In the genomic region with DNA sequence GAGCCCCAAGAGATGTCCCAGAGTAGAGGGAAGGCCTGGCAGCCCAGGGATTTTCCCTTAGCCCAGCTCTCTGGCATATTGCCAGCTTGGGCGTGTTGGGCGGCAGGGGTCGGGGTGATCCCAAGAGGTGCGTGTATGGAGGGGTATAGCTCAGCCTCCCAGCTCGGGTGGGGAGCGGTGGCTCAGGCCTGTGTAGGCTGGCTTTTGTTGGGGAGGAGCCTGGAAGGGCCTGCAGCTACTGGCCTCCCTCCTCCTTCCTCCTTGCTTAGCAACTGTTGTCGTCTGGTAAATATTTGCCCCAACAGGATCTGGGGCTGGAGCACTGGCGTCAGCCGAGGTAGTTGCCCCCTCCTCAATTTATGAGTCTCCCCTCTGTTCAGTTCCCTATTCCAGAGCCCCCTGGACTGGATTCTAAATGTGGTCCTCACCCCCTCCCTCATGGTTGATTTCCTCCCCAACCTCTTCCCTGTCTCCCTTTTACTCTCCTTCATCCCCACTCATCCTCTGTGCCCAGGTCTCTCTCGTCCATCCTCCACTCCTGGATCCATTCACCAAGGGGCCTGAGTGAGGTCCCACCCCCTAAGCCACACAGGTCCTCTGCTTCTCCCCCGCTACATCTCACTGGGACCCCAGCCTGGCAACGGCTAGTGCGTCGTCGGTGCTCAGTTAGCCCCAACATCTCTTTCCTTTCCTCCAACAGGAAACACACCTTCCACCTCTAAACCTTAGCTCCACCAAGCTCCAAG, we compare ENCODE assay signal across 8 cellular contexts. TPM values are rescaled to one million over a fixed set of nuclear protein-coding genes. Genes with fewer than 3 reads are reported as not detected.
DNase-seq lines count a peak whose midpoint lies in the region; ATAC-seq and TF ChIP-seq lines count a peak whose summit lies in the region.

No MANE protein-coding gene starts in this region.

- CTCF ChIA-PET in CD8-positive, alpha-beta memory T cell (lab: Charles Lee): interaction anchor here (1.0 to 22.4 kb wide), 4 partner anchors 8 to 121 kb away, joined by 4 to 702 read pairs (median 25); a partner anchor contains a TSS

- peak overlapping the region; percentile 51 for H3K56ac ChIP-seq in mesendoderm (ENCODE audit: low read length)

- H3K4me3 Mint-ChIP-seq in CD8-positive, alpha-beta memory T cell: peak overlapping the region; percentile 42 to 86 (median 68)

- TF ChIP-seq CTCF in upper lobe of left lung (IDR thresholded peaks at IDR 0.05) (no peak), GM13976 (IDR thresholded peaks at IDR 0.05; ENCODE audit: borderline replicate concordance, control extremely low read depth, extremely low read depth, insufficient read depth, missing control alignments) (no peak)

- H3K27ac Mint-ChIP-seq in CD8-positive, alpha-beta memory T cell: peak overlapping the region; percentile 75 to 100 (median 100)

- H3K27me3 ChIP-seq in CD8-positive, alpha-beta memory T cell (ENCODE audit: insufficient read depth, low read length, poor library complexity, severe bottlenecking): no peaks in the 10 kb centered on the region
- H3K27me3 ChIP-seq in HUES48 (ENCODE audit: control insufficient read depth, insufficient read depth, low read length) (no peaks in the 10 kb centered on the region), ectodermal cell (ENCODE audit: control insufficient read depth, insufficient read depth, low read length, poor library complexity, severe bottlenecking) (no peaks in the 10 kb centered on the region), mesendoderm (ENCODE audit: insufficient read depth, low read length, poor library complexity) (no peaks in the 10 kb centered on the region), upper lobe of left lung (no peaks in the 10 kb centered on the region)

- H3K23ac ChIP-seq in mesendoderm (ENCODE audit: low read length): peak overlapping the region; percentile 100

- H3K9me3 ChIP-seq in CD8-positive, alpha-beta memory T cell (ENCODE audit: low read length): no peaks in the 10 kb centered on the region
- H3K9me3 ChIP-seq in HUES48 (ENCODE audit: control insufficient read depth, insufficient read depth, low read length): no peaks in the 10 kb centered on the region
- no peaks in the 10 kb centered on the region for H3K9me3 ChIP-seq in ectodermal cell (ENCODE audit: control insufficient read depth, low read length)
- H3K9me3 ChIP-seq in upper lobe of left lung: no peaks in the 10 kb centered on the region

- no peak overlapping the region for H2BK120ac ChIP-seq in mesendoderm (ENCODE audit: low read depth, low read length)

- H3K18ac ChIP-seq in mesendoderm (ENCODE audit: low read length): peak overlapping the region; percentile 2

- peak in 2 of 4 donors; percentile 11 to 24 for TF ChIP-seq POLR2A in upper lobe of left lung (IDR thresholded peaks at IDR 0.05)

- in situ Hi-C loops in GM13976 (cut with MboI; ENCODE audit: low sequenced_read_pairs, unreplicated experiment): no loop called here

- H3K79me2 ChIP-seq in mesendoderm (ENCODE audit: control insufficient read depth, insufficient read depth, low read length): no peaks in the 10 kb centered on the region

- no peak overlapping the region for H4K5ac ChIP-seq in mesendoderm (ENCODE audit: low read length)

- no peak overlapping the region for H3K4me3 ChIP-seq in CD8-positive, alpha-beta memory T cell (ENCODE audit: low read length)
- H3K4me3 ChIP-seq in HUES48 (ENCODE audit: low read depth, low read length) (no peak overlapping the region), ectodermal cell (ENCODE audit: insufficient read depth, low read depth, low read length) (no peak overlapping the region), mesendoderm (ENCODE audit: low read length) (no peak overlapping the region), upper lobe of left lung (peak overlapping the region in 1 of 4 donors; percentile 27)

- H3K4me1 Mint-ChIP-seq in CD8-positive, alpha-beta memory T cell: peaks cover 38 to 58% (median 54%) of the 10 kb centered on the region in 3 donors

- no peaks in the 10 kb centered on the region for H3K36me3 ChIP-seq in CD8-positive, alpha-beta memory T cell (ENCODE audit: insufficient read depth, low read length)
- H3K36me3 ChIP-seq in HUES48 (ENCODE audit: control insufficient read depth, insufficient read depth, low read length) (no peaks in the 10 kb centered on the region), ectodermal cell (ENCODE audit: control insufficient read depth, insufficient read depth, low read length) (no peaks in the 10 kb centered on the region), mesendoderm (ENCODE audit: control insufficient read depth, insufficient read depth, low read length) (no peaks in the 10 kb centered on the region), upper lobe of left lung (no peaks in the 10 kb centered on the region)

- peaks cover 0 to 4% of the 10 kb centered on the region in 2 donors for H3K27me3 Mint-ChIP-seq in CD8-positive, alpha-beta memory T cell

- H2BK5ac ChIP-seq in mesendoderm (ENCODE audit: low read length): no peak overlapping the region

- H2AK5ac ChIP-seq in mesendoderm (ENCODE audit: low read length): peak overlapping the region; percentile 97

- no peak overlapping the region for H4K8ac ChIP-seq in mesendoderm (ENCODE audit: low read depth, low read length)

- peak; percentile 81 to 88 for ATAC-seq in upper lobe of left lung (ENCODE audit: low FRiP score in 2 of 2)
- ATAC-seq in HG02610 (IDR thresholded peaks at IDR 0.05; ENCODE audit: unreplicated experiment): no peak

- H3K9ac ChIP-seq in HUES48 (ENCODE audit: low read depth, low read length) (no peak overlapping the region), mesendoderm (ENCODE audit: low read length) (peak overlapping the region; percentile 40)

- peak overlapping the region; percentile 17 for H3K4ac ChIP-seq in mesendoderm (ENCODE audit: low read depth, low read length)

- no peaks in the 10 kb centered on the region for H3K79me1 ChIP-seq in mesendoderm (ENCODE audit: low read length)

- 70 to 75% methylated on average over 15 of the region's 15 CpGs for WGBS in ectodermal cell, 2 experiments
- WGBS in mesendoderm (ENCODE audit: extremely low coverage, insufficient coverage, low lambda C conversion rate): no CpG with 5 or more reads among the region's 15 CpGs
- WGBS in upper lobe of left lung, 2 donors: 31 to 34% methylated on average over 15 of the region's 15 CpGs

- DNase-seq in CD8-positive, alpha-beta memory T cell: peak in 4 of 5 donors; percentile 52 to 82 (median 62)
- peak; percentile 64 for DNase-seq in T-helper 9 cell
- peak; percentile 92 for DNase-seq in mesendoderm
- DNase-seq in upper lobe of left lung: peak; percentile 82 to 83
- no peak for DNase-seq in GM13976 (ENCODE audit: low spot score)

- H3K27ac ChIP-seq in CD8-positive, alpha-beta memory T cell (ENCODE audit: low read depth, low read length): peak overlapping the region; percentile 98
- peak overlapping the region; percentile 96 for H3K27ac ChIP-seq in HUES48 (ENCODE audit: low read depth, low read length)
- H3K27ac ChIP-seq in ectodermal cell (ENCODE audit: insufficient read depth, low read depth, low read length, poor library complexity, severe bottlenecking): peak overlapping the region; percentile 84
- no peak overlapping the region for H3K27ac ChIP-seq in mesendoderm (ENCODE audit: low read depth, low read length)
- H3K27ac ChIP-seq in upper lobe of left lung: peak overlapping the region; percentile 90 to 96 (median 92)

- TF ChIP-seq EP300 in upper lobe of left lung (IDR thresholded peaks at IDR 0.05): no peak

- H2BK15ac ChIP-seq in mesendoderm (replicated peaks; ENCODE audit: low read depth): no peak overlapping the region

- H3K36me3 Mint-ChIP-seq in CD8-positive, alpha-beta memory T cell: no peaks in the 10 kb centered on the region

- H3K9me3 Mint-ChIP-seq in CD8-positive, alpha-beta memory T cell: no peaks in the 10 kb centered on the region

- H3K4me2 ChIP-seq in mesendoderm (ENCODE audit: low read length): no peak overlapping the region

- POLR2A ChIA-PET in CD8-positive, alpha-beta memory T cell (lab: Charles Lee): interaction anchor here (0.8 to 1.4 kb wide), 2 partner anchors 12 to 23 kb away, joined by 3 read pairs; no protein-coding TSS in a partner anchor

- peaks cover 36% of the 10 kb centered on the region for H3K4me1 ChIP-seq in CD8-positive, alpha-beta memory T cell (ENCODE audit: insufficient read depth, low read length)
- H3K4me1 ChIP-seq in HUES48 (ENCODE audit: control insufficient read depth, insufficient read depth, low read length) (peaks cover 38% of the 10 kb centered on the region), ectodermal cell (ENCODE audit: control insufficient read depth, insufficient read depth, low read length) (peaks cover 45% of the 10 kb centered on the region), mesendoderm (ENCODE audit: control insufficient read depth, low read depth, low read length) (peaks cover 32% of the 10 kb centered on the region), upper lobe of left lung (peaks cover 45 to 63% (median 50%) of the 10 kb centered on the region in 4 donors)

RNA-seq across cellular contexts. Expression of a gene that starts 10.3 kb away (rescaled TPM):
- 100 to 1,000 TPM; 325 to 335 TPM for total RNA-seq in CD8-positive, alpha-beta memory T cell
- polyA plus RNA-seq in CD8-positive, alpha-beta memory T cell: 13.9 TPM
- 35.3 TPM for polyA plus RNA-seq in ectodermal cell (2013, experiment 1 of 4)
- polyA plus RNA-seq in ectodermal cell (2013, experiment 2 of 4): 35.9 TPM
- 25.6 TPM for polyA plus RNA-seq in ectodermal cell (2013, experiment 3 of 4)
- polyA plus RNA-seq in ectodermal cell (2013, experiment 4 of 4): 30.8 TPM
- polyA plus RNA-seq in mesendoderm (2013, experiment 1 of 2): 59.4 TPM
- polyA plus RNA-seq in mesendoderm (2013, experiment 2 of 2): 59.0 TPM
- total RNA-seq in upper lobe of left lung: 1,000 to 10,000 TPM in 1 of 6 donors, 100 to 1,000 TPM in 5; 156 to 1,281 (median 388) TPM

RNA-seq across cellular contexts. Expression of a gene that starts 22.0 kb away (rescaled TPM):
- 1 to 10 TPM in 1 of 2 experiments, under 1 TPM in 1; 0.24 to 1.0 TPM for total RNA-seq in CD8-positive, alpha-beta memory T cell
- not detected for polyA plus RNA-seq in CD8-positive, alpha-beta memory T cell
- 85.4 TPM for polyA plus RNA-seq in ectodermal cell (2013, experiment 1 of 4)
- 98.5 TPM for polyA plus RNA-seq in ectodermal cell (2013, experiment 2 of 4)
- polyA plus RNA-seq in ectodermal cell (2013, experiment 3 of 4): 84.4 TPM
- polyA plus RNA-seq in ectodermal cell (2013, experiment 4 of 4): 88.8 TPM
- 44.2 TPM for polyA plus RNA-seq in mesendoderm (2013, experiment 1 of 2)
- polyA plus RNA-seq in mesendoderm (2013, experiment 2 of 2): 43.0 TPM
- total RNA-seq in upper lobe of left lung: 1 to 10 TPM in 2 of 6 donors, under 1 TPM in 3, not detected in 1; 0.26 to 2.0 (median 1.00) TPM

RNA-seq across cellular contexts. Expression of a gene that starts 43.3 kb away (rescaled TPM):
- not detected for total RNA-seq in CD8-positive, alpha-beta memory T cell
- polyA plus RNA-seq in CD8-positive, alpha-beta memory T cell: 0.76 TPM
- 7.1 TPM for polyA plus RNA-seq in ectodermal cell (2013, experiment 1 of 4)
- 7.4 TPM for polyA plus RNA-seq in ectodermal cell (2013, experiment 2 of 4)
- polyA plus RNA-seq in ectodermal cell (2013, experiment 3 of 4): 7.5 TPM
- polyA plus RNA-seq in ectodermal cell (2013, experiment 4 of 4): 6.5 TPM
- 49.9 TPM for polyA plus RNA-seq in mesendoderm (2013, experiment 1 of 2)
- 48.3 TPM for polyA plus RNA-seq in mesendoderm (2013, experiment 2 of 2)
- total RNA-seq in upper lobe of left lung: 100 to 1,000 TPM in 1 of 6 donors, 10 to 100 TPM in 5; 58.7 to 123 (median 88.9) TPM

RNA-seq across cellular contexts. Expression of a gene that starts 49.1 kb away (rescaled TPM):
- 10 to 100 TPM; 21.6 to 23.0 TPM for total RNA-seq in CD8-positive, alpha-beta memory T cell
- 10.7 TPM for polyA plus RNA-seq in CD8-positive, alpha-beta memory T cell
- 2.6 TPM for polyA plus RNA-seq in ectodermal cell (2013, experiment 1 of 4)
- 2.7 TPM for polyA plus RNA-seq in ectodermal cell (2013, experiment 2 of 4)
- 2.5 TPM for polyA plus RNA-seq in ectodermal cell (2013, experiment 3 of 4)
- polyA plus RNA-seq in ectodermal cell (2013, experiment 4 of 4): 3.3 TPM
- 1.3 TPM for polyA plus RNA-seq in mesendoderm (2013, experiment 1 of 2)
- 1.1 TPM for polyA plus RNA-seq in mesendoderm (2013, experiment 2 of 2)
- total RNA-seq in upper lobe of left lung: 10 to 100 TPM; 28.9 to 65.9 (median 33.5) TPM

RNA-seq across cellular contexts. Expression of a gene that starts 49.7 kb away (rescaled TPM):
- total RNA-seq in CD8-positive, alpha-beta memory T cell: 10 to 100 TPM; 61.9 to 67.4 TPM
- 134 TPM for polyA plus RNA-seq in CD8-positive, alpha-beta memory T cell
- 89.9 TPM for polyA plus RNA-seq in ectodermal cell (2013, experiment 1 of 4)
- 84.4 TPM for polyA plus RNA-seq in ectodermal cell (2013, experiment 2 of 4)
- 96.6 TPM for polyA plus RNA-seq in ectodermal cell (2013, experiment 3 of 4)
- polyA plus RNA-seq in ectodermal cell (2013, experiment 4 of 4): 105 TPM
- polyA plus RNA-seq in mesendoderm (2013, experiment 1 of 2): 58.6 TPM
- polyA plus RNA-seq in mesendoderm (2013, experiment 2 of 2): 51.9 TPM
- total RNA-seq in upper lobe of left lung: 10 to 100 TPM; 35.6 to 84.5 (median 68.8) TPM

Comparison
In these comparisons a context has a peak if more than half of its experiments do, and no peak if none do; other contexts are left out.
1. RNA of a gene that starts 43.3 kb away (total RNA-seq): 58.7 to 123 TPM in upper lobe of left lung; not detected in CD8-positive, alpha-beta memory T cell; every median in the first group is over 10 times any median in the second.